Comparison of ENCODE assay signal across 8 cellular contexts in the genomic region with DNA sequence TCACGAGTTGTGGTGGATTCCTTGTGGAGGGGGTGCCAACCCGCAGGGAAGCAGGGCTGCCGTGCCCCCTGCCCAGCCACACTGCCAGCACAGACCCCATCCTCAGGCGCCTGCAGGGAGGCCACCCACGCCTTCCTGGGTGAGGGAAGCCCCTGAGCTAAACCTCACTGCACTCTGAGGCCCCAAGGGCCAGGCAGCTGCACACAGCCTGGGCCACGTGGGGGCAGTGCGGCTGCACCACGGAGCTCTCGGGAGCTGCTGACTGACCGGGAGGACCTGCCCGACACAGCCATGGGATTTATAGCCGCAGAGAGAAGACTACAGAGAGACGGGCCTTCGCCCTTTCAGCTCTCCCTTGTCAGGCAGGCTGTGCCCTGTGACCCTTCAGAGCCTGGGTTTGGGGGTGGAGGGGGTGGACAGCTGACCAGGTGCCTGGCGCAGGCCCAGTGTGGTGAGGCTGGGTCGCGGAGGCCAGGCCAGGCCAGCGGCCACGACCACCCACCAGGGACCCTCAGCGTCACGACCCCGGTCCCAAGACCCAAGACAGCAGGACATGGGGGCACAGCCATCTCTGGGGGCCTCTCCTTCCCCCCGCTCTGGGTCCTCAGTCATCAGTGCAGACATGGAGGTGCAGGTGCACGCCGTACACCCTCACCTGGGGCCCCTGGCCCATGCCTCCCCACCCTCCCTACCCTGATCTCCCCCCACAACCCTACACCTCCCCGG. TPM values are rescaled to one million over a fixed set of nuclear protein-coding genes. Genes with fewer than 3 reads are reported as not detected.
A peak's percentile ranks its signal among the peaks of the same experiment; 100 is the strongest.
DNase-seq lines count a peak whose midpoint lies in the region; ATAC-seq and TF ChIP-seq lines count a peak whose summit lies in the region.

No MANE protein-coding gene starts in this region.

- H3K4me1 ChIP-seq in psoas muscle = no peaks in the 10 kb centered on the region

- ATAC-seq in GM18508 (IDR thresholded peaks at IDR 0.05; ENCODE audit: insufficient read depth, unreplicated experiment) (peak; percentile 75), HG02840 (IDR thresholded peaks at IDR 0.05; ENCODE audit: low FRiP score, unreplicated experiment) (peak; percentile 58), activated B cell treated with CpG ODN at 0.5 μM for 24 hours (ENCODE audit: low read depth) (peak; percentile 86), psoas muscle (peak; percentile 33 to 61 (median 42))

- H3K27me3 Mint-ChIP-seq in activated B cell treated with CpG ODN at 0.5 μM for 24 hours = peaks cover 11% of the 10 kb centered on the region

- CTCF ChIA-PET in BJ (lab: Yijun Ruan, JAX) = interaction anchor here (0.6 to 6.1 kb wide), 35 partner anchors 9 to 589 kb away, joined by 3 to 60 read pairs (median 4); a partner anchor contains a TSS
- CTCF ChIA-PET in activated B cell treated with CpG ODN at 0.5 μM for 24 hours (lab: Charles Lee) = interaction anchor here (0.7 to 4.5 kb wide), 12 partner anchors 20 to 585 kb away, joined by 3 to 34 read pairs (median 4); a partner anchor contains a TSS

- H3K27ac ChIP-seq in psoas muscle = no peak overlapping the region

- H3K9me3 ChIP-seq in psoas muscle = no peaks in the 10 kb centered on the region

- 56 to 61% (median 57%) methylated on average over 20 to 26 of the region's 26 CpGs for WGBS in psoas muscle, 3 donors

- H3K27ac Mint-ChIP-seq in activated B cell treated with CpG ODN at 0.5 μM for 24 hours = no peak overlapping the region

- POLR2A ChIA-PET in BJ (lab: Charles Lee) (no interaction called here), activated B cell treated with CpG ODN at 0.5 μM for 24 hours (lab: Charles Lee) (interaction anchor here (0.7 to 1.6 kb wide), 5 partner anchors 38 to 130 kb away, joined by 3 to 5 read pairs (median 4); no protein-coding TSS in a partner anchor)

- H3K27me3 ChIP-seq in BJ (ENCODE audit: control insufficient read depth, insufficient read depth, low read length) (no peaks in the 10 kb centered on the region), psoas muscle (ENCODE audit: insufficient read depth in 3 of 3, low read length in 2 of 3) (peaks cover 0 to 36% (median 8%) of the 10 kb centered on the region in 3 donors)

- peaks cover 33% of the 10 kb centered on the region for H3K36me3 Mint-ChIP-seq in activated B cell treated with CpG ODN at 0.5 μM for 24 hours (ENCODE audit: low read depth)

- H3K4me3 Mint-ChIP-seq in activated B cell treated with CpG ODN at 0.5 μM for 24 hours = no peak overlapping the region

- no peaks in the 10 kb centered on the region for H3K9me3 Mint-ChIP-seq in activated B cell treated with CpG ODN at 0.5 μM for 24 hours

- TF ChIP-seq CTCF in BJ (IDR thresholded peaks at IDR 0.05; ENCODE audit: insufficient read depth, low read depth, low read length) = peak; percentile 89
- TF ChIP-seq CTCF in activated B cell treated with CpG ODN at 0.5 μM for 24 hours (IDR thresholded peaks at IDR 0.05) = no peak
- TF ChIP-seq CTCF in psoas muscle (IDR thresholded peaks at IDR 0.05) = peak; percentile 19

- H3K36me3 ChIP-seq in BJ (ENCODE audit: control insufficient read depth, insufficient read depth, low read length) (peaks cover 18% of the 10 kb centered on the region), psoas muscle (ENCODE audit: insufficient read depth in 1 of 2, low read depth in 1 of 2) (peaks cover 3 to 40% of the 10 kb centered on the region in 2 donors)

- no peak for DNase-seq in BJ (ENCODE audit: low read depth)
- peak; percentile 33 for DNase-seq in NCI-H1436 treated with DMSO at 0.1 percent for 48 hours (lab: John Stamatoyannopoulos, UW)
- peak; percentile 57 for DNase-seq in activated B cell treated with CpG ODN at 0.5 μM for 24 hours
- DNase-seq in fibroblast of the conjunctiva (ENCODE audit: low read depth) = peak; percentile 44
- DNase-seq in psoas muscle = no peak
- DNase-seq in superior temporal gyrus (ENCODE audit: extremely low spot score) = no peak

- H3K4me3 ChIP-seq in BJ (ENCODE audit: low read depth, low read length) = no peak overlapping the region
- no peak overlapping the region for H3K4me3 ChIP-seq in psoas muscle

- intact Hi-C loops in activated B cell treated with CpG ODN at 0.5 μM for 24 hours (cut with micrococcal nuclease) = loop anchor here (1.0 to 10.0 kb wide), 4 partner anchors 108 to 586 kb away; no protein-coding TSS in a partner anchor
- intact Hi-C loops in psoas muscle (cut with DNase I) = loop anchor here in 1 of 2 donors (5.0 kb wide), 1 partner anchor 130 kb away; no protein-coding TSS in a partner anchor

- H3K4me1 Mint-ChIP-seq in activated B cell treated with CpG ODN at 0.5 μM for 24 hours = peaks cover 21% of the 10 kb centered on the region

RNA-seq across cellular contexts. Expression of a gene that starts 4.3 kb away (rescaled TPM):
- polyA plus RNA-seq in BJ (2011; rRNA removed) (25.2 and 36.4 TPM in 2 replicates), psoas muscle (under 1 TPM; 0.10 to 0.39 (median 0.13) TPM)
- polyA minus RNA-seq in BJ (2011; rRNA and poly(A)+ RNA removed) = 26.4 and 28.5 TPM in 2 replicates
- total RNA-seq in activated B cell treated with CpG ODN at 0.5 μM for 24 hours (5.1 and 6.1 TPM in 2 replicates), psoas muscle (1 to 10 TPM in 2 of 4 donors, under 1 TPM in 2; 0.45 to 7.4 (median 1.2) TPM)

RNA-seq across cellular contexts. Expression of a gene that starts 45.8 kb away (rescaled TPM):
- polyA plus RNA-seq in BJ (2011; rRNA removed) (153 and 200 TPM in 2 replicates), psoas muscle (10 to 100 TPM; 36.8 to 92.4 (median 57.3) TPM)
- 52.4 and 75.9 TPM in 2 replicates for polyA minus RNA-seq in BJ (2011; rRNA and poly(A)+ RNA removed)
- total RNA-seq in activated B cell treated with CpG ODN at 0.5 μM for 24 hours (113 and 116 TPM in 2 replicates), psoas muscle (10 to 100 TPM; 26.8 to 33.2 (median 31.4) TPM)

Comparison
In these comparisons a context has a peak if more than half of its experiments do, and no peak if none do; other contexts are left out.
1. DNase-seq: peak in NCI-H1436 treated with DMSO at 0.1 percent for 48 hours (single experiment), activated B cell treated with CpG ODN at 0.5 μM for 24 hours (single experiment) and fibroblast of the conjunctiva (single experiment); none in BJ (single experiment), psoas muscle (0 of 2) and superior temporal gyrus (single experiment).
2. Peak in every context shown above with its lines, with median percentiles within 50 percentile points of each other: ATAC-seq.